3 cellular contexts compared by ENCODE assay signal in the genomic region with DNA sequence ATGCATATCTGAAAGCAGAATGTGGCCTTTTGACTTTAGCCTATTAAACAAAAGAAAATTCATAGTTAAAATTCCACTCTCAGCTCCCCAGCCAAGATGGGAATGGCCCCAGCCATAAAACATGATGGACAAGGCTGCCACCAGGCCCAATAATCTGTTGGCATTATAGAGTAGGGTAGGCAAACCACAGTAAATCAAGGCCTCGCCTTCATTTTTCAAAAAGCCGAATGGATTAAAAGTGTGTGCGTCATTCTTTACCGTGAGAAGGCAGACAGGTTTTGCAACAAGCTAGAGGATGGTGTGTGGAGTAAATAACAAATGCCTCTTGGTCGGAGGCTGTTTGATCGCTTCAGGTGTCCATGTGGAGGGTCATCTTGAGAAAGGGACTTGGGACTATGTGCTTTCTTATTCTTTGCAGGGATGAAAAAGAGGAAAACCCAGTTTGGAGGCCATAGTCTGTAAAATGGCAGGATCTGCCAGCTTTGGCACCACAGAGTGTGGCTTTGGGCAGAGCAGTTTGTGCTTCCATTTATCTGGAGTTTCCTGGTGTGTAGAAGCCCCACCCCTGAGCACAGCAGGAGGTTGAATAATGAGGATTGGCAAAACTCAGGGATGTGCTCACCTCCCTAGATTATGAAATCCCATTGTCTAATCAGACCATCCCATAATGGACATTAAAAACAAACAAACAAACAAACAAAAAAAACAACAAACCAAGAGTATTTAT.
A peak's percentile ranks its signal among the peaks of the same experiment; 100 is the strongest.
TF ChIP-seq lines count a peak whose summit lies in the region.

No MANE protein-coding gene starts in this region.

TF ChIP-seq in A549, 52 proteins besides CTCF, POLR2A, EP300 and RAD21:
- TF ChIP-seq FOSL2 (IDR thresholded peaks at IDR 0.05) (no peak), FOSL2 (CRISPR knock-in tag; IDR thresholded peaks at IDR 0.05) (no peak), NR3C1 (IDR thresholded peaks at IDR 0.05) (no peak), EHF (CRISPR knock-in tag; IDR thresholded peaks at IDR 0.05) (no peak), HOXB13 (CRISPR knock-in tag; IDR thresholded peaks at IDR 0.05; ENCODE audit: low read depth) (no peak), KDM5A (IDR thresholded peaks at IDR 0.05) (no peak), ZNF302 (CRISPR knock-in tag; IDR thresholded peaks at IDR 0.05) (no peak), CEBPB (IDR thresholded peaks at IDR 0.05) (peak in 1 of 2 experiments; percentile 17; a peak in 1 of 4 replicates), FOXS1 (CRISPR knock-in tag; IDR thresholded peaks at IDR 0.05) (no peak), GATA3 (IDR thresholded peaks at IDR 0.05; ENCODE audit: borderline replicate concordance) (no peak), MAFK (IDR thresholded peaks at IDR 0.05; ENCODE audit: partially characterized antibody) (no peak), JUN (IDR thresholded peaks at IDR 0.05) (0 out of 5 replicates have a peak, but pooled peaks of 1 of the 2 experiments have one; percentile 20), POLR2AphosphoS2 (conservative IDR thresholded peaks at IDR 0.05; ENCODE audit: low read length) (no peak), ZFP36 (IDR thresholded peaks at IDR 0.05; ENCODE audit: borderline replicate concordance, partially characterized antibody) (no peak), TP53 (CRISPR knock-in tag; IDR thresholded peaks at IDR 0.05) (no peak), MAZ (IDR thresholded peaks at IDR 0.05; ENCODE audit: borderline replicate concordance, low read depth, low read length) (no peak)
- TF ChIP-seq, protein P1, sequence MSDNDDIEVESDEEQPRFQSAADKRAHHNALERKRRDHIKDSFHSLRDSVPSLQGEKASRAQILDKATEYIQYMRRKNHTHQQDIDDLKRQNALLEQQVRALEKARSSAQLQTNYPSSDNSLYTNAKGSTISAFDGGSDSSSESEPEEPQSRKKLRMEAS (IDR thresholded peaks at IDR 0.05): 0 out of 2 replicates have a peak, but pooled peaks have one; percentile 20
- TF ChIP-seq, protein P2, sequence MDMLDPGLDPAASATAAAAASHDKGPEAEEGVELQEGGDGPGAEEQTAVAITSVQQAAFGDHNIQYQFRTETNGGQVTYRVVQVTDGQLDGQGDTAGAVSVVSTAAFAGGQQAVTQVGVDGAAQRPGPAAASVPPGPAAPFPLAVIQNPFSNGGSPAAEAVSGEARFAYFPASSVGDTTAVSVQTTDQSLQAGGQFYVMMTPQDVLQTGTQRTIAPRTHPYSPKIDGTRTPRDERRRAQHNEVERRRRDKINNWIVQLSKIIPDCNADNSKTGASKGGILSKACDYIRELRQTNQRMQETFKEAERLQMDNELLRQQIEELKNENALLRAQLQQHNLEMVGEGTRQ (IDR thresholded peaks at IDR 0.05): no peak

TF ChIP-seq in H1, 55 proteins besides CTCF, POLR2A, EP300 and RAD21:
- TF ChIP-seq, protein P3, sequence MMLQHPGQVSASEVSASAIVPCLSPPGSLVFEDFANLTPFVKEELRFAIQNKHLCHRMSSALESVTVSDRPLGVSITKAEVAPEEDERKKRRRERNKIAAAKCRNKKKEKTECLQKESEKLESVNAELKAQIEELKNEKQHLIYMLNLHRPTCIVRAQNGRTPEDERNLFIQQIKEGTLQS (IDR thresholded peaks at IDR 0.05; ENCODE audit: insufficient read depth, low read depth, low read length): no peak
- TF ChIP-seq RBBP5 (IDR thresholded peaks at IDR 0.05; ENCODE audit: borderline replicate concordance, low read depth, low read length) (no peak), GABPA (IDR thresholded peaks at IDR 0.05; ENCODE audit: borderline replicate concordance, insufficient read depth, low read length) (no peak)

TF ChIP-seq in HepG2, 621 proteins besides CTCF, POLR2A, EP300 and RAD21:
- TF ChIP-seq, protein P3 (CRISPR knock-in tag; IDR thresholded peaks at IDR 0.05): no peak
- no peak for TF ChIP-seq ZNF781 (CRISPR knock-in tag; IDR thresholded peaks at IDR 0.05; ENCODE audit: borderline replicate concordance, not compliant biosample characterization)
- no peak for TF ChIP-seq ZNF713 (CRISPR knock-in tag; IDR thresholded peaks at IDR 0.05)
- no peak for TF ChIP-seq GABPA (IDR thresholded peaks at IDR 0.05; ENCODE audit: low read depth, low read length)
- TF ChIP-seq GABPA (CRISPR knock-in tag; IDR thresholded peaks at IDR 0.05; ENCODE audit: low read depth): no peak
- no peak for TF ChIP-seq FOXM1 (CRISPR knock-in tag; IDR thresholded peaks at IDR 0.05)
- TF ChIP-seq RBM39 (IDR thresholded peaks at IDR 0.05; ENCODE audit: low read depth, low read length, poor library complexity, severe bottlenecking): no peak
- TF ChIP-seq, protein P4, sequence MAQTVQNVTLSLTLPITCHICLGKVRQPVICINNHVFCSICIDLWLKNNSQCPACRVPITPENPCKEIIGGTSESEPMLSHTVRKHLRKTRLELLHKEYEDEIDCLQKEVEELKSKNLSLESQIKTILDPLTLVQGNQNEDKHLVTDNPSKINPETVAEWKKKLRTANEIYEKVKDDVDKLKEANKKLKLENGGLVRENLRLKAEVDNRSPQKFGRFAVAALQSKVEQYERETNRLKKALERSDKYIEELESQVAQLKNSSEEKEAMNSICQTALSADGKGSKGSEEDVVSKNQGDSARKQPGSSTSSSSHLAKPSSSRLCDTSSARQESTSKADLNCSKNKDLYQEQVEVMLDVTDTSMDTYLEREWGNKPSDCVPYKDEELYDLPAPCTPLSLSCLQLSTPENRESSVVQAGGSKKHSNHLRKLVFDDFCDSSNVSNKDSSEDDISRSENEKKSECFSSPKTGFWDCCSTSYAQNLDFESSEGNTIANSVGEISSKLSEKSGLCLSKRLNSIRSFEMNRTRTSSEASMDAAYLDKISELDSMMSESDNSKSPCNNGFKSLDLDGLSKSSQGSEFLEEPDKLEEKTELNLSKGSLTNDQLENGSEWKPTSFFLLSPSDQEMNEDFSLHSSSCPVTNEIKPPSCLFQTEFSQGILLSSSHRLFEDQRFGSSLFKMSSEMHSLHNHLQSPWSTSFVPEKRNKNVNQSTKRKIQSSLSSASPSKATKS (CRISPR knock-in tag; IDR thresholded peaks at IDR 0.05): no peak
